8 cellular contexts compared by ENCODE assay signal in the genomic region with DNA sequence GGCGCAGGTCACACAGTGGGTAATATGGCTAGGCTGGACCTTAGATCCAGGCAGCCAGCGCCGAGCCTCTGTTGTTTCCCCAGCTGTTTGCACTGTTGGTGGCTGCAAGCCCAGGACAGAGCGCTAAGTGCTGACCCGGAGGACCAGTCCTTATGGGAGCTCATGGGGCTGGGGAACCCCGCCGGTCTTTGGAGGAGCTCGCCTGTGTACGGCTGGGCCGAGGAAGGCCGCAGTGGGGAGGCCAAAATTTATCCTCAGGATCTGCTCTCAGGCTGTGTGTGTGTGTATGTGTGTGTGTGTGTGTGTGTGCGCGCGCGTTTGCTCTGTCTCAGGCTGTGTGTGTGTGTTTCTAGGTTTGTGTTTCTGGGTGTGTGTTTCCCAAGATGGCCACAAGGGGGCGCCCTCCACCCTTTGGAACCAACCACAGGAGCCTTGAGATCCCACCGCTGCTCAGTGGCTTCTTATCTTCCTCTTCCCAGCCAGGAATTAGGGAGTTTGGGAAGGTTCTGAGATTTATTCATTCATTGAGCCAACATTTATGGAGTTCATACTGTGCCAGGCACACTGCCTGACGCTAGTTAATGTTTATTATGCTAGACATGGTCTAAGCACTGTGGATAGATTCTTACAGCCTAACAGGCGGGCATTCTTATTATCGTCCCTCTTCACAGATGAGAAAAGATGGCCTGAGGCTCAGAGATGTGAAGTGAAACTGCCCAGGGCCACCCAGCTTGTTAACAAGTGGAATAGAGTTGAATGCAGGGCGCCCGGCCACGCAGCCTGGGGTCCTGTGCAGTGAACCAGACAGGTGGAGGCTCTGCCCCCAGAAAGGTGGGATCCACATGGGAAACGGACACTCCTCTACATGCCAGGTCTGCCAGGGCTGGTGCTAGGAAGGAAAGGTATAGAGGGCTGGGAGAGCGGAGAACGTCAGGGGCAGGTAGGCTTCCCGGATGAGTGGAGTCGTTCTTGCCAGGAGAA. TPM values are rescaled to one million over a fixed set of nuclear protein-coding genes. Genes with fewer than 3 reads are reported as not detected.
DNase-seq lines count a peak whose midpoint lies in the region; ATAC-seq and TF ChIP-seq lines count a peak whose summit lies in the region.

No MANE protein-coding gene starts in this region.

- H3K9me3 ChIP-seq in MM.1S (replicated peaks; ENCODE audit: insufficient read depth, low read length), result no peaks in the 10 kb centered on the region
- H3K9me3 ChIP-seq in adipocyte (ENCODE audit: control insufficient read depth, low read length), result no peaks in the 10 kb centered on the region
- H3K9me3 ChIP-seq in right cardiac atrium (ENCODE audit: control insufficient read depth, low read length), result no peaks in the 10 kb centered on the region

- H3F3A ChIP-seq in MM.1S (ENCODE audit: insufficient read depth, low read length), result peaks cover 6% of the 10 kb centered on the region; the same call in 1 of the 2 replicates

- no peak overlapping the region for H3K9ac ChIP-seq in MM.1S (ENCODE audit: low read length)
- H3K9ac ChIP-seq in adipocyte (ENCODE audit: low read length), result no peak overlapping the region

- H4K20me1 ChIP-seq in MM.1S (ENCODE audit: insufficient read depth, low read length), result no peaks in the 10 kb centered on the region

- no peak overlapping the region for H3K4me2 ChIP-seq in MM.1S (ENCODE audit: low read depth, low read length)

- WGBS in right cardiac atrium, result 62% methylated on average over 28 of the region's 28 CpGs

- H3K79me2 ChIP-seq in MM.1S (ENCODE audit: low read length), result no peaks in the 10 kb centered on the region

- no peak overlapping the region for H3K4me3 ChIP-seq in MM.1S (ENCODE audit: low read length)
- no peak overlapping the region for H3K4me3 ChIP-seq in adipocyte (ENCODE audit: low read length)
- no peak overlapping the region for H3K4me3 ChIP-seq in right cardiac atrium (ENCODE audit: low read length)

- peak; percentile 65 for DNase-seq in EL
- peak; percentile 30 for DNase-seq in MM.1S
- DNase-seq in T follicular helper cell (ENCODE audit: low read depth), result peak; percentile 46
- DNase-seq in adipocyte (ENCODE audit: low read depth), result peak; percentile 76
- DNase-seq in right cardiac atrium, result peak; percentile 59 to 80 (median 78)
- DNase-seq in sciatic nerve (ENCODE audit: low spot score), result no peak
- DNase-seq in NOMO-1 treated with dmso at 0.1 percent for 144 hours (lab: John Stamatoyannopoulos, UW; ENCODE audit: unreplicated experiment), result no peak

- ATAC-seq in right cardiac atrium (peak; percentile 69 to 82), sciatic nerve (peak; percentile 75), HG03571 (IDR thresholded peaks at IDR 0.05; ENCODE audit: unreplicated experiment) (no peak)

- H3K36me3 ChIP-seq in MM.1S (replicated peaks; ENCODE audit: insufficient read depth, low read length) (no peaks in the 10 kb centered on the region), adipocyte (ENCODE audit: control insufficient read depth, insufficient read depth, low read length, severe bottlenecking) (peaks cover 3% of the 10 kb centered on the region)

- H3K27ac ChIP-seq in MM.1S (ENCODE audit: low read length) (no peak overlapping the region), right cardiac atrium (ENCODE audit: low read length) (no peak overlapping the region)

- intact Hi-C loops in right cardiac atrium (cut with DNase I), result no loop called here
- intact Hi-C loops in sciatic nerve (cut with DNase I), result no loop called here

- H3K9me2 ChIP-seq in MM.1S (replicated peaks; ENCODE audit: insufficient read depth, low read length), result no peaks in the 10 kb centered on the region

- TF ChIP-seq CTCF in MM.1S (IDR thresholded peaks at IDR 0.05; ENCODE audit: low read length), result peak; percentile 82

- H3K27me3 ChIP-seq in MM.1S (replicated peaks; ENCODE audit: insufficient read depth, low read length) (no peaks in the 10 kb centered on the region), adipocyte (replicated peaks; ENCODE audit: control insufficient read depth, insufficient read depth, low read length) (peaks cover 6% of the 10 kb centered on the region), right cardiac atrium (ENCODE audit: control insufficient read depth, insufficient read depth) (no peaks in the 10 kb centered on the region)

- H3K4me1 ChIP-seq in MM.1S (ENCODE audit: low read length) (no peaks in the 10 kb centered on the region), adipocyte (ENCODE audit: control insufficient read depth, insufficient read depth, low read length) (peaks cover 4% of the 10 kb centered on the region), right cardiac atrium (ENCODE audit: control insufficient read depth, insufficient read depth, low read length) (peaks cover 1% of the 10 kb centered on the region)

- H2AFZ ChIP-seq in MM.1S (ENCODE audit: low read length), result no peak overlapping the region

RNA-seq across cellular contexts. Expression of gene PGLYRP1, which starts 13.0 kb away (rescaled TPM):
- total RNA-seq in right cardiac atrium, result not detected
- polyA plus RNA-seq in right cardiac atrium, result not detected
- 3.2 TPM for total RNA-seq in sciatic nerve

RNA-seq across cellular contexts. Expression of gene CCDC61, which starts 14.6 kb away (rescaled TPM):
- total RNA-seq in right cardiac atrium (10 to 100 TPM in 1 of 4 donors, 1 to 10 TPM in 3; 7.1 to 12.7 (median 9.6) TPM), sciatic nerve (17.8 TPM)
- polyA plus RNA-seq in right cardiac atrium, result 7.9 TPM

RNA-seq across cellular contexts. Expression of gene IGFL4, which starts 31.0 kb away (rescaled TPM):
- total RNA-seq in right cardiac atrium, result not detected
- polyA plus RNA-seq in right cardiac atrium, result not detected
- 0.94 TPM for total RNA-seq in sciatic nerve

RNA-seq across cellular contexts. Expression of gene NOVA2, which starts 36.2 kb away (rescaled TPM):
- total RNA-seq in right cardiac atrium (1 to 10 TPM; 3.8 to 5.4 (median 3.9) TPM), sciatic nerve (9.9 TPM)
- polyA plus RNA-seq in right cardiac atrium, result 3.3 TPM

Comparison
In these comparisons a context has a peak if more than half of its experiments do, and no peak if none do; other contexts are left out.
1. DNase-seq: peak in EL (single experiment), MM.1S (single experiment), T follicular helper cell (single experiment), adipocyte (single experiment) and right cardiac atrium (3 of 3); none in sciatic nerve (single experiment) and NOMO-1 treated with dmso at 0.1 percent for 144 hours (single experiment).